In the genomic region with DNA sequence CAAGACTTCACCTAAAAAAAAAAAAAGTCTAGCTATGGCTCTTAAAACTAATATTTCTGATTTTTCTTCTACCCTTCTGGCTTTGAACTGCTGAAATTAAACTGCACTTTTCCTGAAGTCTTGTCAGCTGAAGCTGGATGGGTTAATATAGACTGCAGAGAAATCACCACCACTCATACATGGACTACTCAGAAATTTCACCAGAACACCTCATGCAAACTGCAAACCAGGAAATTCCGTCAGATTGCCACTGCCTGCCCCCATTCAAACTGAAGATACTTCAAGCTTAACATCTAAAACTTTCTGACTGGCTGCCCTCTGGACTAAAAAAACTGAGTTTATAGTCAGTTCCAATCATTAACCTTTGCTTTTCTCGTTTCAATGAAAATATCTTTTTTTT, we compare ENCODE assay signal across 16 cellular contexts. TPM values are rescaled to one million over a fixed set of nuclear protein-coding genes. Genes with fewer than 3 reads are reported as not detected.
A peak's percentile ranks its signal among the peaks of the same experiment; 100 is the strongest.
DNase-seq lines count a peak whose midpoint lies in the region; ATAC-seq and TF ChIP-seq lines count a peak whose summit lies in the region.
"Had no signal": no experiment of that assay in that cellular context is flagged by ENCODE, and none has a peak within 500 bp of the region (broad histone marks: within the 10 kb centered on the region; RNA-seq: fewer than 3 reads in every experiment).

No MANE protein-coding gene starts in this region.

- H3K4me3 ChIP-seq in esophagus muscularis mucosa: no peak overlapping the region
- H3K4me3 ChIP-seq: GM23248 had no signal

- TF ChIP-seq CTCF in esophagus muscularis mucosa (IDR thresholded peaks at IDR 0.05): no peak

- TF ChIP-seq POLR2A in esophagus muscularis mucosa (IDR thresholded peaks at IDR 0.05; ENCODE audit: low read depth): no peak

- no peak overlapping the region for H3K27ac Mint-ChIP-seq in stimulated activated effector memory CD8-positive, alpha-beta T cell treated with anti-CD3 and anti-CD28 coated beads, Interleukin-12 subunit alpha, Interleukin-12 subunit beta, amount 100 ng/mL, for 72 hours
- no peak overlapping the region for H3K27ac Mint-ChIP-seq in naive thymus-derived CD8-positive, alpha-beta T cell

- peaks cover 7% of the 10 kb centered on the region for H3K9me3 Mint-ChIP-seq in stimulated activated effector memory CD8-positive, alpha-beta T cell treated with anti-CD3 and anti-CD28 coated beads, Interleukin-12 subunit alpha, Interleukin-12 subunit beta, amount 100 ng/mL, for 72 hours
- peaks cover 0 to 23% (median 8%) of the 10 kb centered on the region in 9 donors for H3K9me3 Mint-ChIP-seq in naive thymus-derived CD8-positive, alpha-beta T cell

- no peaks in the 10 kb centered on the region for H3K27me3 Mint-ChIP-seq in naive thymus-derived CD8-positive, alpha-beta T cell
- H3K27me3 Mint-ChIP-seq: CD4-positive, alpha-beta memory T cell had no signal

- WGBS in esophagus muscularis mucosa: 97% methylated on average over 2 of the region's 2 CpGs

- H3K36me3 ChIP-seq in esophagus muscularis mucosa: peaks cover 0 to 16% (median 0%) of the 10 kb centered on the region in 4 donors

- no peak overlapping the region for H3K4me3 Mint-ChIP-seq in stimulated activated effector memory CD8-positive, alpha-beta T cell treated with anti-CD3 and anti-CD28 coated beads, Interleukin-12 subunit alpha, Interleukin-12 subunit beta, amount 100 ng/mL, for 72 hours
- H3K4me3 Mint-ChIP-seq in naive thymus-derived CD8-positive, alpha-beta T cell: no peak overlapping the region
- H3K4me3 Mint-ChIP-seq: CD4-positive, alpha-beta memory T cell had no signal

- no peak overlapping the region for H3K27ac ChIP-seq in esophagus muscularis mucosa (replicated peaks in 1 of 4)
- H3K27ac ChIP-seq: GM23248 had no signal

- H3K36me3 Mint-ChIP-seq in stimulated activated effector memory CD8-positive, alpha-beta T cell treated with anti-CD3 and anti-CD28 coated beads, Interleukin-12 subunit alpha, Interleukin-12 subunit beta, amount 100 ng/mL, for 72 hours: no peaks in the 10 kb centered on the region
- peaks cover 3 to 42% (median 25%) of the 10 kb centered on the region in 3 donors for H3K36me3 Mint-ChIP-seq in naive thymus-derived CD8-positive, alpha-beta T cell

- ATAC-seq in HG02870 (IDR thresholded peaks at IDR 0.05; ENCODE audit: unreplicated experiment): peak; percentile 71
- ATAC-seq in stimulated activated effector memory CD8-positive, alpha-beta T cell treated with anti-CD3 and anti-CD28 coated beads, Interleukin-12 subunit alpha, Interleukin-12 subunit beta, amount 100 ng/mL, for 72 hours: peak; percentile 45
- ATAC-seq in naive thymus-derived CD8-positive, alpha-beta T cell: no peak

- H3K4me1 ChIP-seq in esophagus muscularis mucosa: no peaks in the 10 kb centered on the region

- intact Hi-C loops in esophagus muscularis mucosa (cut with DNase I): no loop called here

- no peaks in the 10 kb centered on the region for H3K9me3 ChIP-seq in esophagus muscularis mucosa

- peaks cover 4% of the 10 kb centered on the region for H3K4me1 Mint-ChIP-seq in stimulated activated effector memory CD8-positive, alpha-beta T cell treated with anti-CD3 and anti-CD28 coated beads, Interleukin-12 subunit alpha, Interleukin-12 subunit beta, amount 100 ng/mL, for 72 hours
- H3K4me1 Mint-ChIP-seq in naive thymus-derived CD8-positive, alpha-beta T cell: peaks cover 5 to 32% (median 18%) of the 10 kb centered on the region in 4 donors

- POLR2A ChIA-PET in naive thymus-derived CD8-positive, alpha-beta T cell (lab: Charles Lee): interaction anchor here (0.8 to 5.5 kb wide), 4 partner anchors 9 to 69 kb away, joined by 4 to 30 read pairs (median 6); a partner anchor contains a TSS

- no peaks in the 10 kb centered on the region for H3K27me3 ChIP-seq in esophagus muscularis mucosa

- DNase-seq in esophagus muscularis mucosa (ENCODE audit: extremely low spot score) (peak; percentile 10), NCI-H1417 (lab: John Stamatoyannopoulos, UW) (no peak), NCI-H1417 treated with DMSO at 0.1 percent for 48 hours (lab: John Stamatoyannopoulos, UW) (no peak)
- DNase-seq in stimulated activated effector memory CD8-positive, alpha-beta T cell treated with anti-CD3 and anti-CD28 coated beads, Interleukin-12 subunit alpha, Interleukin-12 subunit beta, amount 100 ng/mL, for 72 hours (ENCODE audit: low spot score in 2 of 2): no peak
- DNase-seq in naive thymus-derived CD8-positive, alpha-beta T cell: no peak
- DNase-seq: C1 segment of cervical spinal cord; Calu3; CD4-positive, alpha-beta memory T cell; COR-L47; DMS53; DMS79 treated with DMSO at 0.1 percent for 48 hours; GF-D8; GM23248; H7; HCEC 1CT had no signal

- TF ChIP-seq EP300 in esophagus muscularis mucosa (IDR thresholded peaks at IDR 0.05): no peak

RNA-seq across cellular contexts. Expression of a gene that starts 11.5 kb away (rescaled TPM):
- 1 to 10 TPM; 1.5 to 4.2 (median 2.0) TPM for total RNA-seq in esophagus muscularis mucosa
- total RNA-seq in naive thymus-derived CD8-positive, alpha-beta T cell: 10 to 100 TPM; 65.9 to 72.7 TPM
- polyA plus RNA-seq in naive thymus-derived CD8-positive, alpha-beta T cell: 10 to 100 TPM; 51.5 to 69.8 (median 54.8) TPM

Comparison
In these comparisons a context has a peak if more than half of its experiments do, and no peak if none do; other contexts are left out.
1. ATAC-seq: peak in HG02870 (single experiment) and stimulated activated effector memory CD8-positive, alpha-beta T cell treated with anti-CD3 and anti-CD28 coated beads, Interleukin-12 subunit alpha, Interleukin-12 subunit beta, amount 100 ng/mL, for 72 hours (single experiment); none in naive thymus-derived CD8-positive, alpha-beta T cell (0 of 2).
2. RNA of a gene that starts 11.5 kb away (total RNA-seq): 65.9 to 72.7 TPM in naive thymus-derived CD8-positive, alpha-beta T cell; 1.5 to 4.2 TPM in esophagus muscularis mucosa; every median in the first group is over 10 times any median in the second.